ENCODE assay signal across 29 cellular contexts in genomic region chr2:11290713-11291112, GRCh38.
"Had no signal": no experiment of that assay in that cellular context is flagged by ENCODE, and none has a peak within 500 bp of the region (broad histone marks: within the 10 kb centered on the region; RNA-seq: fewer than 3 reads in every experiment).

No MANE protein-coding gene starts in this region.

- H3K27me3 Mint-ChIP-seq: activated CD4-positive, alpha-beta memory T cell treated with anti-CD3 and anti-CD28 coated beads, Interleukin-2, amount 10 ng/mL, durations not matched to agents 7 days and 5 days; activated CD4-positive, alpha-beta T cell treated with anti-CD3 and anti-CD28 coated beads, Interleukin-2, amount 10 ng/mL, durations not matched to agents 7 days and 5 days; activated naive CD4-positive, alpha-beta T cell treated with anti-CD3 and anti-CD28 coated beads, Interleukin-2, amount 10 ng/mL, durations not matched to agents 7 days and 5 days; activated naive CD8-positive, alpha-beta T cell treated with anti-CD3 and anti-CD28 coated beads, Interleukin-2, amount 10 ng/mL, durations not matched to agents 7 days and 5 days; central memory CD8-positive, alpha-beta T cell; effector memory CD8-positive, alpha-beta T cell; T-helper 17 cell had no signal

- H3K27me3 ChIP-seq: ascending aorta, brain microvascular endothelial cell, esophagus muscularis mucosa, foreskin keratinocyte, gastroesophageal sphincter had no signal

- H3K36me3 ChIP-seq: ascending aorta, brain microvascular endothelial cell had no signal

- DNase-seq: activated CD4-positive, alpha-beta memory T cell treated with anti-CD3 and anti-CD28 coated beads, Interleukin-2, amount 10 ng/mL, durations not matched to agents 7 days and 5 days; activated CD4-positive, alpha-beta T cell treated with anti-CD3 and anti-CD28 coated beads for 1 hour; activated CD4-positive, alpha-beta T cell treated with anti-CD3 and anti-CD28 coated beads for 4 hours; activated CD4-positive, alpha-beta T cell treated with anti-CD3 and anti-CD28 coated beads, Interleukin-2, amount 10 ng/mL, durations not matched to agents 7 days and 5 days; activated CD4-positive, alpha-beta T cell treated with anti-CD3 and anti-CD28 coated beads, Interleukin-2, amount 50 U/mL, for 4 hours; activated CD8-positive, alpha-beta memory T cell treated with anti-CD3 and anti-CD28 coated beads for 24 hours; activated gamma-delta T cell; activated naive CD4-positive, alpha-beta T cell; activated naive CD4-positive, alpha-beta T cell treated with anti-CD3 and anti-CD28 coated beads, Interleukin-2, amount 10 ng/mL, durations not matched to agents 7 days and 5 days; activated naive CD8-positive, alpha-beta T cell treated with anti-CD3 and anti-CD28 coated beads, Interleukin-2, amount 10 ng/mL, durations not matched to agents 7 days and 5 days; activated T-cell treated with anti-CD3 and anti-CD28 coated beads, Interleukin-2, amount 50 U/mL, for 4 hours; brain microvascular endothelial cell; dermis blood vessel endothelial cell; effector CD4-positive, alpha-beta T cell; effector memory CD8-positive, alpha-beta T cell; erythroblast; foreskin keratinocyte; T-helper 1 cell; T-helper 17 cell; T1000 had no signal

- H3K4me3 ChIP-seq: ascending aorta, coronary artery, esophagus muscularis mucosa, gastroesophageal sphincter had no signal

- H3K27ac ChIP-seq: ascending aorta, brain microvascular endothelial cell, coronary artery, esophagus muscularis mucosa, foreskin keratinocyte, gastroesophageal sphincter had no signal

- H3K4me3 Mint-ChIP-seq: activated CD4-positive, alpha-beta memory T cell treated with anti-CD3 and anti-CD28 coated beads, Interleukin-2, amount 10 ng/mL, durations not matched to agents 7 days and 5 days; activated CD4-positive, alpha-beta T cell treated with anti-CD3 and anti-CD28 coated beads, Interleukin-2, amount 10 ng/mL, durations not matched to agents 7 days and 5 days; activated naive CD4-positive, alpha-beta T cell treated with anti-CD3 and anti-CD28 coated beads, Interleukin-2, amount 10 ng/mL, durations not matched to agents 7 days and 5 days; activated naive CD8-positive, alpha-beta T cell treated with anti-CD3 and anti-CD28 coated beads, Interleukin-2, amount 10 ng/mL, durations not matched to agents 7 days and 5 days; activated T-cell treated with anti-CD3 and anti-CD28 coated beads, Interleukin-2, amount 50 U/mL, for 4 hours; activated T-helper 1 cell treated with anti-CD3 and anti-CD28 coated beads, Interleukin-12 subunit alpha, Interleukin-12 subunit beta, Interleukin-2, Interleukin-4 antibody, amounts not matched to agents 30 ng/mL and 10 ng/mL and 1 ng/mL, durations not matched to agents 14 hours and 24 hours and 36 hours; central memory CD8-positive, alpha-beta T cell; effector memory CD8-positive, alpha-beta T cell; T-helper 17 cell; T-helper 2 cell treated with Interferon-gamma antibody and Interleukin-4, amounts not matched to agents 5 μg/mL and 100 μg/mL, for 36 hours had no signal

- H3K9me3 Mint-ChIP-seq: activated CD4-positive, alpha-beta memory T cell treated with anti-CD3 and anti-CD28 coated beads, Interleukin-2, amount 10 ng/mL, durations not matched to agents 7 days and 5 days; activated CD4-positive, alpha-beta T cell treated with anti-CD3 and anti-CD28 coated beads, Interleukin-2, amount 10 ng/mL, durations not matched to agents 7 days and 5 days; activated naive CD4-positive, alpha-beta T cell treated with anti-CD3 and anti-CD28 coated beads, Interleukin-2, amount 10 ng/mL, durations not matched to agents 7 days and 5 days; activated naive CD4-positive, alpha-beta T cell treated with anti-CD3 and anti-CD28 coated beads, Interleukin-2, amount 50 U/mL, for 72 hours; activated T-cell treated with anti-CD3 and anti-CD28 coated beads, Interleukin-2, amount 50 U/mL, for 4 hours; activated T-helper 1 cell treated with anti-CD3 and anti-CD28 coated beads, Interleukin-12 subunit alpha, Interleukin-12 subunit beta, Interleukin-2, Interleukin-4 antibody, amounts not matched to agents 30 ng/mL and 10 ng/mL and 1 ng/mL, durations not matched to agents 14 hours and 24 hours and 36 hours; activated T-helper 2 cell treated with anti-CD3 and anti-CD28 coated beads, Interferon-gamma antibody, Interleukin-2, Interleukin-4, amounts not matched to agents 10 μg/mL and 5 μg/mL and 100 μg/mL, durations not matched to agents 14 hours and 24 hours and 36 hours; central memory CD8-positive, alpha-beta T cell; effector memory CD8-positive, alpha-beta T cell; T-helper 2 cell treated with Interferon-gamma antibody and Interleukin-4, amounts not matched to agents 5 μg/mL and 100 μg/mL, for 36 hours had no signal

- H3K9me3 ChIP-seq: ascending aorta, esophagus muscularis mucosa, gastroesophageal sphincter had no signal

- H3K4me1 ChIP-seq: foreskin keratinocyte had no signal

- ATAC-seq: activated naive CD4-positive, alpha-beta T cell treated with anti-CD3 and anti-CD28 coated beads, Interleukin-2, amount 50 U/mL, for 72 hours; activated T-cell treated with anti-CD3 and anti-CD28 coated beads, Interleukin-2, amount 50 U/mL, for 4 hours; effector memory CD8-positive, alpha-beta T cell; foreskin keratinocyte; gastroesophageal sphincter; T-helper 17 cell had no signal

- H3K27ac Mint-ChIP-seq: activated CD4-positive, alpha-beta memory T cell treated with anti-CD3 and anti-CD28 coated beads, Interleukin-2, amount 10 ng/mL, durations not matched to agents 7 days and 5 days; activated CD4-positive, alpha-beta T cell treated with anti-CD3 and anti-CD28 coated beads, Interleukin-2, amount 10 ng/mL, durations not matched to agents 7 days and 5 days; activated naive CD4-positive, alpha-beta T cell treated with anti-CD3 and anti-CD28 coated beads, Interleukin-2, amount 10 ng/mL, durations not matched to agents 7 days and 5 days; activated naive CD4-positive, alpha-beta T cell treated with anti-CD3 and anti-CD28 coated beads, Interleukin-2, amount 50 U/mL, for 72 hours; activated naive CD8-positive, alpha-beta T cell treated with anti-CD3 and anti-CD28 coated beads, Interleukin-2, amount 10 ng/mL, durations not matched to agents 7 days and 5 days; activated T-helper 1 cell treated with anti-CD3 and anti-CD28 coated beads, Interleukin-12 subunit alpha, Interleukin-12 subunit beta, Interleukin-2, Interleukin-4 antibody, amounts not matched to agents 30 ng/mL and 10 ng/mL and 1 ng/mL, durations not matched to agents 14 hours and 24 hours and 36 hours; activated T-helper 2 cell treated with anti-CD3 and anti-CD28 coated beads, Interferon-gamma antibody, Interleukin-2, Interleukin-4, amounts not matched to agents 10 μg/mL and 5 μg/mL and 100 μg/mL, durations not matched to agents 14 hours and 24 hours and 36 hours; T-helper 2 cell treated with Interferon-gamma antibody and Interleukin-4, amounts not matched to agents 5 μg/mL and 100 μg/mL, for 36 hours had no signal
